In the genomic region with DNA sequence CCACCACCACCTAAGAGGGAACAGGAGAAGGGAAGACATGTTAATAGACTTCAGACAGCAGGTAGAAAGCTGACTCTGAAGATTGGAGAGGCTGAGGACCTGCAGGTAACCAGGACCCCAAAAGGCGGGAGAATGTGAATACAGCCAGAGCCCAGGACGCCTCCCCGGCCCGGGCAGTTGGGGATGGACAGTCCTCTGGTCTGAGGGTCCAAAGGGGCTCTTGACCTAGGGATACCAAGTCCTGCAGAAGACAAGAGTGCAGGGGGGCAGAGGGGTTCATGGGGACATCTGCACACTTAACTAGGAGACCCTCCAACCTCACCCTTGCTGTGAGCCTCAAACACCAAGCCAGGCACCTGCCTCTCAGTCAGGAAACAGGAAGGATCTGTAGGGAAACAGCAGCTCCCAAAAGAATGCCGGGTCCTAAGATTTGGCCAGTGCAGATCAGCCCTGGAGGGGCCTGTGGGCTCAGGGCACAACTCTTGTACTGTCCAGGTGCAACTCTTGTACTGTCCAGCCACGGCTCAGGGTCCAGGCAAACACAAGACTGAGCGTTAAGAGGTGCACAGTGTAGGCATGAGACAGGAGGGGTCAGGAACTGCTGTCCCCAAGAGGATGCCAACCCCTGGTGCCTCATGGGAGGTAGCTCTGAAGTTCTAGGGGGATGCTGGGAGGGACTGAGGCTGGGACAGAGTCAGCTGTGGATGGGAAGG, we compare ENCODE assay signal across 15 cellular contexts. TPM values are rescaled to one million over a fixed set of nuclear protein-coding genes. Genes with fewer than 3 reads are reported as not detected.
DNase-seq lines count a peak whose midpoint lies in the region; ATAC-seq and TF ChIP-seq lines count a peak whose summit lies in the region.
"Had no signal": no experiment of that assay in that cellular context is flagged by ENCODE, and none has a peak within 500 bp of the region (broad histone marks: within the 10 kb centered on the region; RNA-seq: fewer than 3 reads in every experiment).

No MANE protein-coding gene starts in this region.

- H3K9me3 Mint-ChIP-seq in T-helper 1 cell treated with Interleukin-12 subunit alpha and Interleukin-12 subunit beta and Interleukin-4 antibody, amounts not matched to agents 30 μg/mL and 1 μg/mL, for 36 hours: no peaks in the 10 kb centered on the region
- H3K9me3 Mint-ChIP-seq in activated B cell treated with CpG ODN at 0.5 μM for 24 hours (peaks cover 3% of the 10 kb centered on the region), immature natural killer cell (peaks cover 0 to 4% (median 0%) of the 10 kb centered on the region in 6 donors)

- no peak for DNase-seq in T-helper 1 cell
- no peak for DNase-seq in activated B cell treated with CpG ODN at 0.5 μM for 24 hours
- no peak for DNase-seq in immature natural killer cell
- DNase-seq in sciatic nerve (ENCODE audit: low spot score): peak; percentile 54
- no peak for DNase-seq in GM19240 (ENCODE audit: insufficient read length, low spot score)
- DNase-seq in NOMO-1 (lab: John Stamatoyannopoulos, UW; ENCODE audit: unreplicated experiment in 2 of 2): no peak
- DNase-seq: BE2C, DMS53, foreskin melanocyte, NCI-H2029, SW 1271 had no signal

- POLR2A ChIA-PET in activated B cell treated with CpG ODN at 0.5 μM for 24 hours (lab: Charles Lee): no interaction called here

- peaks cover 3% of the 10 kb centered on the region for H3K4me1 Mint-ChIP-seq in T-helper 1 cell treated with Interleukin-12 subunit alpha and Interleukin-12 subunit beta and Interleukin-4 antibody, amounts not matched to agents 30 μg/mL and 1 μg/mL, for 36 hours (ENCODE audit: low read depth)
- H3K4me1 Mint-ChIP-seq in activated B cell treated with CpG ODN at 0.5 μM for 24 hours (peaks cover 11% of the 10 kb centered on the region), immature natural killer cell (peaks cover 14 to 17% of the 10 kb centered on the region in 2 donors)

- no peak for TF ChIP-seq CTCF in activated B cell treated with CpG ODN at 0.5 μM for 24 hours (IDR thresholded peaks at IDR 0.05)

- intact Hi-C loops in activated B cell treated with CpG ODN at 0.5 μM for 24 hours (cut with micrococcal nuclease): loop anchor here (2.0 to 5.0 kb wide), 4 partner anchors 123 to 997 kb away; a partner anchor contains a TSS
- intact Hi-C loops in sciatic nerve (cut with DNase I): no loop called here

- ATAC-seq in activated B cell treated with CpG ODN at 0.5 μM for 24 hours (ENCODE audit: low read depth) (no peak), sciatic nerve (no peak), GM19328 (IDR thresholded peaks at IDR 0.05; ENCODE audit: unreplicated experiment) (no peak)
- ATAC-seq: left colon, pancreas had no signal

- no peaks in the 10 kb centered on the region for H3K36me3 Mint-ChIP-seq in T-helper 1 cell treated with Interleukin-12 subunit alpha and Interleukin-12 subunit beta and Interleukin-4 antibody, amounts not matched to agents 30 μg/mL and 1 μg/mL, for 36 hours (ENCODE audit: low read depth)
- no peaks in the 10 kb centered on the region for H3K36me3 Mint-ChIP-seq in activated B cell treated with CpG ODN at 0.5 μM for 24 hours (ENCODE audit: low read depth)
- H3K36me3 Mint-ChIP-seq in immature natural killer cell: peaks cover 0 to 4% (median 0%) of the 10 kb centered on the region in 3 donors

- H3K27ac Mint-ChIP-seq in T-helper 1 cell treated with Interleukin-12 subunit alpha and Interleukin-12 subunit beta and Interleukin-4 antibody, amounts not matched to agents 30 μg/mL and 1 μg/mL, for 36 hours: no peak overlapping the region
- H3K27ac Mint-ChIP-seq in activated B cell treated with CpG ODN at 0.5 μM for 24 hours (no peak overlapping the region), immature natural killer cell (peak overlapping the region in 1 of 6 donors; percentile 7)

- H3K27me3 Mint-ChIP-seq in T-helper 1 cell treated with Interleukin-12 subunit alpha and Interleukin-12 subunit beta and Interleukin-4 antibody, amounts not matched to agents 30 μg/mL and 1 μg/mL, for 36 hours (ENCODE audit: low read depth): peaks cover 49% of the 10 kb centered on the region
- H3K27me3 Mint-ChIP-seq in activated B cell treated with CpG ODN at 0.5 μM for 24 hours: peaks cover 11% of the 10 kb centered on the region
- peaks cover 2 to 15% (median 6%) of the 10 kb centered on the region in 3 donors for H3K27me3 Mint-ChIP-seq in immature natural killer cell (ENCODE audit: low read depth in 3 of 3)

- CTCF ChIA-PET in activated B cell treated with CpG ODN at 0.5 μM for 24 hours (lab: Charles Lee): no interaction called here

- H3K4me3 Mint-ChIP-seq in T-helper 1 cell treated with Interleukin-12 subunit alpha and Interleukin-12 subunit beta and Interleukin-4 antibody, amounts not matched to agents 30 μg/mL and 1 μg/mL, for 36 hours: peak overlapping the region; percentile 72
- H3K4me3 Mint-ChIP-seq in activated B cell treated with CpG ODN at 0.5 μM for 24 hours (peak overlapping the region; percentile 35), immature natural killer cell (peak overlapping the region; percentile 3 to 76 (median 49))

RNA-seq across cellular contexts. Expression of a gene that starts 2.3 kb away (rescaled TPM):
- 11.0 and 13.8 TPM in 2 replicates for total RNA-seq in activated B cell treated with CpG ODN at 0.5 μM for 24 hours
- 10 to 100 TPM in 2 of 3 donors, 1 to 10 TPM in 1; 6.3 to 14.2 (median 13.7) TPM for polyA plus RNA-seq in immature natural killer cell
- total RNA-seq in sciatic nerve: 11.1 TPM

RNA-seq across cellular contexts. Expression of a gene that starts 22.0 kb away (rescaled TPM):
- 9.1 and 15.2 TPM in 2 replicates for total RNA-seq in activated B cell treated with CpG ODN at 0.5 μM for 24 hours
- polyA plus RNA-seq in immature natural killer cell: 1 to 10 TPM; 3.8 to 8.5 (median 8.2) TPM
- total RNA-seq in sciatic nerve: 12.4 TPM
